8 cellular contexts compared by ENCODE assay signal in the genomic region with DNA sequence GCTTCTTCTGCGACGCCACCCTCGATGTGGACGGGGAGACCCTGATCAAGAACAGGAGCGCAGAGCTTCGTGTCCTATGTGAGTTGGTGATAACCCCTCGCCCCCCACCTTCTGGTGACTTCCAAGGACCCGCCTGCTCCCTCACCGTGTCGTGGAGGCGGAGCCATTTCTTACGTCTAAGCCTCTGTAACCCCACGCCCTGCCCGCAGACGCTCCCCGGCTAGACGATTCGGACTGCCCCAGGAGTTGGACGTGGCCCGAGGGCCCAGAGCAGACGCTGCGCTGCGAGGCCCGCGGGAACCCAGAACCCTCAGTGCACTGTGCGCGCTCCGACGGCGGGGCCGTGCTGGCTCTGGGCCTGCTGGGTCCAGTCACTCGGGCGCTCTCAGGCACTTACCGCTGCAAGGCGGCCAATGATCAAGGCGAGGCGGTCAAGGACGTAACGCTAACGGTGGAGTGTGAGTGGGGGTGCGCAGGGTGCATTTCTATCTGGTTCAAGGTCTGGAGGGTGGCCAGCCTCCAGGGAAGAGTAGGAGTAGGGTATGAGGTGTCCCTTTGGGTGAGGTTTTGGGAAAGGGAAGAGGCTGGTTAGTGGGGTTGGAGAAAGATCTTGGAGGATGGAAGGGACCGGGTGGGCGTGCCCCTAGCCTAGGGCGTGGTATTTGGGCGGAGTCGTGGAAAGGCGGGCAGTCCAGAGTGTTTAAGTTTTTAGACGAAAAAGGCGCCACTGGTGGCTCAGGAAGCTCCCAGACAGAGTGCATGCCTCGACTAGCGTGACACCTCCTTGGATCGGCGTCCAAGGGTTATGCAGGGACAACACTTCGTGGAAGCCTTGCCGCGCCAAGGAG. TPM values are rescaled to one million over a fixed set of nuclear protein-coding genes. Genes with fewer than 3 reads are reported as not detected.
DNase-seq lines count a peak whose midpoint lies in the region; ATAC-seq and TF ChIP-seq lines count a peak whose summit lies in the region.

No MANE protein-coding gene starts in this region.

- ATAC-seq in GM21528 (IDR thresholded peaks at IDR 0.05; ENCODE audit: low FRiP score, unreplicated experiment) = no peak

- H3K27me3 ChIP-seq in CD8-positive, alpha-beta memory T cell (ENCODE audit: insufficient read depth, low read length, poor library complexity, severe bottlenecking) = peaks cover 54% of the 10 kb centered on the region
- H3K27me3 ChIP-seq in endodermal cell (ENCODE audit: control insufficient read depth, insufficient read depth, low read length, poor library complexity, severe bottlenecking) (peaks cover 98% of the 10 kb centered on the region), neutrophil (peaks cover 100% of the 10 kb centered on the region)

- TF ChIP-seq CTCF in endodermal cell (conservative IDR thresholded peaks at IDR 0.05) = no peak
- TF ChIP-seq CTCF in neutrophil (IDR thresholded peaks at IDR 0.05) = no peak

- H3K9ac ChIP-seq in endodermal cell (ENCODE audit: extremely low read depth, low read length, poor library complexity, severe bottlenecking) = no peak overlapping the region

- CTCF ChIA-PET in CD8-positive, alpha-beta memory T cell (lab: Charles Lee) = interaction anchor here (1.8 to 8.0 kb wide), 4 partner anchors 13 to 131 kb away, joined by 4 to 71 read pairs (median 5); a partner anchor contains a TSS

- peaks cover 50 to 66% (median 52%) of the 10 kb centered on the region in 3 donors for H3K4me1 Mint-ChIP-seq in CD8-positive, alpha-beta memory T cell
- H3K4me1 Mint-ChIP-seq in endodermal cell = peaks cover 14% of the 10 kb centered on the region

- peak overlapping the region; percentile 51 for H3K27ac ChIP-seq in CD8-positive, alpha-beta memory T cell (ENCODE audit: low read depth, low read length)
- H3K27ac ChIP-seq in endodermal cell (ENCODE audit: low read depth, low read length) = no peak overlapping the region
- H3K27ac ChIP-seq in neutrophil = no peak overlapping the region

- DNase-seq in CD8-positive, alpha-beta memory T cell = no peak
- DNase-seq in MV-4-11 (lab: John Stamatoyannopoulos, UW) (peak; percentile 26), endodermal cell (no peak), HT-29 (ENCODE audit: low spot score) (no peak), Ammon's horn (ENCODE audit: low spot score) (no peak), nucleus accumbens (lab: John Stamatoyannopoulos, UW) (no peak)

- H3K9me3 ChIP-seq in CD8-positive, alpha-beta memory T cell (ENCODE audit: low read length) = no peaks in the 10 kb centered on the region
- no peaks in the 10 kb centered on the region for H3K9me3 ChIP-seq in endodermal cell (ENCODE audit: control insufficient read depth, low read length)
- H3K9me3 ChIP-seq in neutrophil = peaks cover 5% of the 10 kb centered on the region

- no peaks in the 10 kb centered on the region for H3K36me3 Mint-ChIP-seq in CD8-positive, alpha-beta memory T cell
- H3K36me3 Mint-ChIP-seq in endodermal cell (ENCODE audit: low read depth) = no peaks in the 10 kb centered on the region

- peak overlapping the region; percentile 76 to 93 (median 83) for H3K4me3 Mint-ChIP-seq in CD8-positive, alpha-beta memory T cell
- H3K4me3 Mint-ChIP-seq in endodermal cell = peak overlapping the region; percentile 42

- POLR2A ChIA-PET in CD8-positive, alpha-beta memory T cell (lab: Charles Lee) = interaction anchor here (1.4 to 7.6 kb wide), 2 partner anchors 22 to 425 kb away, joined by 3 to 47 read pairs; a partner anchor contains a TSS

- H3K36me3 ChIP-seq in CD8-positive, alpha-beta memory T cell (ENCODE audit: insufficient read depth, low read length) = no peaks in the 10 kb centered on the region
- H3K36me3 ChIP-seq in endodermal cell (ENCODE audit: control insufficient read depth, insufficient read depth, low read length) = no peaks in the 10 kb centered on the region
- no peaks in the 10 kb centered on the region for H3K36me3 ChIP-seq in neutrophil

- no peaks in the 10 kb centered on the region for H3K9me3 Mint-ChIP-seq in CD8-positive, alpha-beta memory T cell
- H3K9me3 Mint-ChIP-seq in endodermal cell = peaks cover 10% of the 10 kb centered on the region

- peak overlapping the region in 3 of 8 donors; percentile 60 to 88 (median 73) for H3K27ac Mint-ChIP-seq in CD8-positive, alpha-beta memory T cell
- H3K27ac Mint-ChIP-seq in endodermal cell = no peak overlapping the region

- 26 to 34% methylated on average over 35 to 56 of the region's 56 CpGs for WGBS in endodermal cell (ENCODE audit: insufficient coverage in 1 of 2, insufficient read length in 1 of 2), 2 experiments

- peaks cover 54 to 57% of the 10 kb centered on the region in 2 donors for H3K27me3 Mint-ChIP-seq in CD8-positive, alpha-beta memory T cell
- peaks cover 99% of the 10 kb centered on the region for H3K27me3 Mint-ChIP-seq in endodermal cell (ENCODE audit: insufficient read depth)

- H3K4me3 ChIP-seq in CD8-positive, alpha-beta memory T cell (ENCODE audit: low read length) = peak overlapping the region; percentile 38
- H3K4me3 ChIP-seq in endodermal cell (ENCODE audit: low read length) (peak overlapping the region; percentile 68), neutrophil (ENCODE audit: low read depth in 1 of 2, low read length in 1 of 2) (peak overlapping the region; percentile 46 to 54)

- H3K4me1 ChIP-seq in CD8-positive, alpha-beta memory T cell (ENCODE audit: insufficient read depth, low read length) = peaks cover 69% of the 10 kb centered on the region
- H3K4me1 ChIP-seq in endodermal cell (ENCODE audit: control insufficient read depth, insufficient read depth, low read length) (peaks cover 3% of the 10 kb centered on the region), neutrophil (ENCODE audit: control insufficient read depth in 1 of 2, insufficient read depth in 1 of 2, low read depth in 1 of 2, low read length in 1 of 2) (peaks cover 65 to 76% of the 10 kb centered on the region in 2 experiments)

RNA-seq across cellular contexts. Expression of a gene that starts 3.3 kb away (rescaled TPM):
- total RNA-seq in CD8-positive, alpha-beta memory T cell = 1 to 10 TPM; 1.8 to 2.0 TPM
- polyA plus RNA-seq in CD8-positive, alpha-beta memory T cell = not detected
- total RNA-seq in endodermal cell = under 1 TPM; 0.18 to 0.37 TPM
- polyA plus RNA-seq in endodermal cell (2013, experiment 1 of 2) = 1.2 TPM
- 0.62 TPM for polyA plus RNA-seq in endodermal cell (2013, experiment 2 of 2)
- total RNA-seq in HT-29 (2014; rRNA removed; shearing (Covaris generic)) = 0.34 and 0.56 TPM in 2 replicates

RNA-seq across cellular contexts. Expression of a gene that starts 6.3 kb away (rescaled TPM):
- total RNA-seq in CD8-positive, alpha-beta memory T cell = under 1 TPM; 0.15 to 0.33 TPM
- 0.95 TPM for polyA plus RNA-seq in CD8-positive, alpha-beta memory T cell
- total RNA-seq in endodermal cell = under 1 TPM in 1 of 2 donors, not detected in 1; 0.44 TPM
- polyA plus RNA-seq in endodermal cell (2013, experiment 1 of 2) = 0.28 TPM
- polyA plus RNA-seq in endodermal cell (2013, experiment 2 of 2) = 0.21 TPM
- 0.69 TPM in 1 of 2 replicates, not detected in the other for total RNA-seq in HT-29 (2014; rRNA removed; shearing (Covaris generic))

RNA-seq across cellular contexts. Expression of a gene that starts 16.6 kb away (rescaled TPM):
- total RNA-seq in CD8-positive, alpha-beta memory T cell = 1 to 10 TPM; 5.6 to 7.3 TPM
- 0.56 TPM for polyA plus RNA-seq in CD8-positive, alpha-beta memory T cell
- 1 to 10 TPM; 4.5 to 7.8 TPM for total RNA-seq in endodermal cell
- 4.2 TPM for polyA plus RNA-seq in endodermal cell (2013, experiment 1 of 2)
- 2.3 TPM for polyA plus RNA-seq in endodermal cell (2013, experiment 2 of 2)
- total RNA-seq in HT-29 (2014; rRNA removed; shearing (Covaris generic)) = 0.16 and 0.51 TPM in 2 replicates

RNA-seq across cellular contexts. Expression of a gene that starts 22.1 kb away (rescaled TPM):
- total RNA-seq in CD8-positive, alpha-beta memory T cell = 10 to 100 TPM; 65.8 to 66.8 TPM
- polyA plus RNA-seq in CD8-positive, alpha-beta memory T cell = 13.1 TPM
- total RNA-seq in endodermal cell = 1 to 10 TPM; 1.7 to 5.2 TPM
- polyA plus RNA-seq in endodermal cell (2013, experiment 1 of 2) = 1.3 TPM
- 2.1 TPM for polyA plus RNA-seq in endodermal cell (2013, experiment 2 of 2)
- total RNA-seq in HT-29 (2014; rRNA removed; shearing (Covaris generic)) = 4.6 and 4.8 TPM in 2 replicates

RNA-seq across cellular contexts. Expression of a gene that starts 22.8 kb away (rescaled TPM):
- 10 to 100 TPM; 29.6 to 30.0 TPM for total RNA-seq in CD8-positive, alpha-beta memory T cell
- 16.1 TPM for polyA plus RNA-seq in CD8-positive, alpha-beta memory T cell
- 10 to 100 TPM; 23.2 to 25.9 TPM for total RNA-seq in endodermal cell
- polyA plus RNA-seq in endodermal cell (2013, experiment 1 of 2) = 15.9 TPM
- polyA plus RNA-seq in endodermal cell (2013, experiment 2 of 2) = 14.1 TPM
- total RNA-seq in HT-29 (2014; rRNA removed; shearing (Covaris generic)) = 50.2 and 50.9 TPM in 2 replicates
